8 cellular contexts compared by ENCODE assay signal in genomic region chr20:50731930-50732690, GRCh38. TPM values are rescaled to one million over a fixed set of nuclear protein-coding genes. Genes with fewer than 3 reads are reported as not detected.
DNase-seq lines count a peak whose midpoint lies in the region; ATAC-seq and TF ChIP-seq lines count a peak whose summit lies in the region.

No MANE protein-coding gene starts in this region.

- no peak for TF ChIP-seq POLR2A in esophagus muscularis mucosa (IDR thresholded peaks at IDR 0.05; ENCODE audit: low read depth)
- no peak for TF ChIP-seq POLR2A in prostate gland (IDR thresholded peaks at IDR 0.05)

- H3K27me3 ChIP-seq in RWPE2 (ENCODE audit: insufficient read depth, poor library complexity, severe bottlenecking) = no peaks in the 10 kb centered on the region
- no peaks in the 10 kb centered on the region for H3K27me3 ChIP-seq in esophagus muscularis mucosa
- H3K27me3 ChIP-seq in prostate gland (replicated peaks; ENCODE audit: insufficient read depth) = no peaks in the 10 kb centered on the region

- H3K9me3 ChIP-seq in RWPE2 (ENCODE audit: severe bottlenecking) (no peaks in the 10 kb centered on the region), esophagus muscularis mucosa (no peaks in the 10 kb centered on the region), prostate gland (no peaks in the 10 kb centered on the region)

- CTCF ChIA-PET in activated CD4-positive, alpha-beta T cell treated with anti-CD3 and anti-CD28 coated beads for 36 hours (lab: Charles Lee) = interaction anchor here (0.6 to 1.4 kb wide), 6 partner anchors 9 to 465 kb away, joined by 3 to 5 read pairs (median 4); partner anchors contain the start of gene BCAS4

- 32% methylated on average over 17 of the region's 29 CpGs for WGBS in esophagus muscularis mucosa
- WGBS in prostate gland = 8% methylated on average over 26 of the region's 29 CpGs

- POLR2A ChIA-PET in activated CD4-positive, alpha-beta T cell treated with anti-CD3 and anti-CD28 coated beads for 36 hours (lab: Charles Lee) = no interaction called here

- no peaks in the 10 kb centered on the region for H3K9me3 Mint-ChIP-seq in activated CD4-positive, alpha-beta T cell treated with anti-CD3 and anti-CD28 coated beads for 36 hours (ENCODE audit: low read depth)

- H3K4me3 ChIP-seq in RWPE2 (ENCODE audit: severe bottlenecking) (peak overlapping the region; percentile 87), esophagus muscularis mucosa (peak overlapping the region; percentile 76 to 91 (median 84)), prostate gland (peak overlapping the region; percentile 73 to 85)

- H3K36me3 ChIP-seq in RWPE2 (ENCODE audit: low read depth) (peaks cover 38% of the 10 kb centered on the region), esophagus muscularis mucosa (no peaks in the 10 kb centered on the region), prostate gland (no peaks in the 10 kb centered on the region)

- peak overlapping the region; percentile 94 for H3K27ac ChIP-seq in RWPE2 (ENCODE audit: poor library complexity, severe bottlenecking)
- peak overlapping the region; percentile 62 to 84 (median 77) for H3K27ac ChIP-seq in esophagus muscularis mucosa (replicated peaks in 1 of 4)
- H3K27ac ChIP-seq in prostate gland = peak overlapping the region; percentile 87 to 89

- H3K4me1 Mint-ChIP-seq in activated CD4-positive, alpha-beta T cell treated with anti-CD3 and anti-CD28 coated beads for 36 hours = peaks cover 39% of the 10 kb centered on the region

- intact Hi-C loops in activated CD4-positive, alpha-beta T cell treated with anti-CD3 and anti-CD28 coated beads for 36 hours (cut with DNase I, micrococcal nuclease) = loop anchor here (1.0 to 10.0 kb wide), 13 partner anchors 14 to 619 kb away; partner anchors contain the start of genes ADNP (in 1 of the 2), CEBPB (in 1 of the 2), DPM1 (in 1 of the 2) and MOCS3 (in 1 of the 2)
- intact Hi-C loops in esophagus muscularis mucosa (cut with DNase I) (no loop called here), prostate gland (cut with DNase I) (no loop called here)

- no peaks in the 10 kb centered on the region for H3K27me3 Mint-ChIP-seq in activated CD4-positive, alpha-beta T cell treated with anti-CD3 and anti-CD28 coated beads for 36 hours

- peak overlapping the region; percentile 78 for H3K27ac Mint-ChIP-seq in activated CD4-positive, alpha-beta T cell treated with anti-CD3 and anti-CD28 coated beads for 36 hours

- ATAC-seq in activated CD4-positive, alpha-beta T cell treated with anti-CD3 and anti-CD28 coated beads for 36 hours = no peak
- peak; percentile 9; the same call in 2 of the 3 replicates for ATAC-seq in RWPE2 (ENCODE audit: low read depth)
- no peak for ATAC-seq in GM19455 (IDR thresholded peaks at IDR 0.05; ENCODE audit: unreplicated experiment)

- peak overlapping the region; percentile 85 for H3K4me3 Mint-ChIP-seq in activated CD4-positive, alpha-beta T cell treated with anti-CD3 and anti-CD28 coated beads for 36 hours

- H3K4me1 ChIP-seq in RWPE2 (ENCODE audit: insufficient read depth, poor library complexity, severe bottlenecking) (peaks cover 62% of the 10 kb centered on the region), esophagus muscularis mucosa (peaks cover 17 to 23% (median 20%) of the 10 kb centered on the region in 4 donors), prostate gland (replicated peaks) (peaks cover 3% of the 10 kb centered on the region)

- DNase-seq in activated CD4-positive, alpha-beta T cell treated with anti-CD3 and anti-CD28 coated beads for 36 hours = no peak
- no peak for DNase-seq in activated CD4-positive, alpha-beta T cell treated with anti-CD3 and anti-CD28 coated beads for 1 hour
- DNase-seq in RWPE2 (ENCODE audit: low spot score) (peak; percentile 81), esophagus muscularis mucosa (ENCODE audit: extremely low spot score) (peak; percentile 34), prostate gland (ENCODE audit: low spot score) (no peak), NCI-H774 (lab: John Stamatoyannopoulos, UW) (no peak), dedifferentiated amniotic fluid mesenchymal stem cell (ENCODE audit: extremely low spot score) (no peak)

- peaks cover 2% of the 10 kb centered on the region for H3K36me3 Mint-ChIP-seq in activated CD4-positive, alpha-beta T cell treated with anti-CD3 and anti-CD28 coated beads for 36 hours (ENCODE audit: low read depth)

- no peak for TF ChIP-seq EP300 in esophagus muscularis mucosa (IDR thresholded peaks at IDR 0.05)

- TF ChIP-seq CTCF in RWPE2 (IDR thresholded peaks at IDR 0.05; ENCODE audit: poor library complexity, severe bottlenecking) (no peak), esophagus muscularis mucosa (IDR thresholded peaks at IDR 0.05) (no peak), prostate gland (IDR thresholded peaks at IDR 0.05) (no peak)

RNA-seq across cellular contexts. Expression of gene PARD6B, which starts 0.7 kb away (rescaled TPM):
- total RNA-seq in activated CD4-positive, alpha-beta T cell treated with anti-CD3 and anti-CD28 coated beads for 36 hours = 1 to 10 TPM; 4.9 to 6.2 TPM
- total RNA-seq in esophagus muscularis mucosa (1 to 10 TPM in 3 of 4 donors, under 1 TPM in 1; 0.99 to 4.2 (median 2.8) TPM), prostate gland (10 to 100 TPM in 1 of 2 donors, 1 to 10 TPM in 1; 8.3 to 14.4 TPM)

RNA-seq across cellular contexts. Expression of gene RIPOR3, which starts 40.8 kb away (rescaled TPM):
- total RNA-seq in activated CD4-positive, alpha-beta T cell treated with anti-CD3 and anti-CD28 coated beads for 36 hours = not detected
- 10 to 100 TPM in 3 of 4 donors, 1 to 10 TPM in 1; 6.1 to 25.7 (median 15.3) TPM for total RNA-seq in esophagus muscularis mucosa
- 10 to 100 TPM in 1 of 2 donors, under 1 TPM in 1; 0.55 to 11.3 TPM for total RNA-seq in prostate gland

Comparison
In these comparisons a context has a peak if more than half of its experiments do, and no peak if none do; other contexts are left out.
1. DNase-seq: peak in RWPE2 (single experiment) and esophagus muscularis mucosa (single experiment); none in activated CD4-positive, alpha-beta T cell treated with anti-CD3 and anti-CD28 coated beads for 36 hours (single experiment), activated CD4-positive, alpha-beta T cell treated with anti-CD3 and anti-CD28 coated beads for 1 hour (single experiment), prostate gland (single experiment), NCI-H774 (single experiment) and dedifferentiated amniotic fluid mesenchymal stem cell (single experiment).
2. intact Hi-C loops: an anchor here in activated CD4-positive, alpha-beta T cell treated with anti-CD3 and anti-CD28 coated beads for 36 hours (1.0 to 10.0 kb wide); none called in esophagus muscularis mucosa and prostate gland.
3. Peak in every context shown above with its lines, with median percentiles within 50 percentile points of each other: H3K27ac ChIP-seq and H3K4me3 ChIP-seq.